8 cellular contexts compared by ENCODE assay signal in the genomic region with DNA sequence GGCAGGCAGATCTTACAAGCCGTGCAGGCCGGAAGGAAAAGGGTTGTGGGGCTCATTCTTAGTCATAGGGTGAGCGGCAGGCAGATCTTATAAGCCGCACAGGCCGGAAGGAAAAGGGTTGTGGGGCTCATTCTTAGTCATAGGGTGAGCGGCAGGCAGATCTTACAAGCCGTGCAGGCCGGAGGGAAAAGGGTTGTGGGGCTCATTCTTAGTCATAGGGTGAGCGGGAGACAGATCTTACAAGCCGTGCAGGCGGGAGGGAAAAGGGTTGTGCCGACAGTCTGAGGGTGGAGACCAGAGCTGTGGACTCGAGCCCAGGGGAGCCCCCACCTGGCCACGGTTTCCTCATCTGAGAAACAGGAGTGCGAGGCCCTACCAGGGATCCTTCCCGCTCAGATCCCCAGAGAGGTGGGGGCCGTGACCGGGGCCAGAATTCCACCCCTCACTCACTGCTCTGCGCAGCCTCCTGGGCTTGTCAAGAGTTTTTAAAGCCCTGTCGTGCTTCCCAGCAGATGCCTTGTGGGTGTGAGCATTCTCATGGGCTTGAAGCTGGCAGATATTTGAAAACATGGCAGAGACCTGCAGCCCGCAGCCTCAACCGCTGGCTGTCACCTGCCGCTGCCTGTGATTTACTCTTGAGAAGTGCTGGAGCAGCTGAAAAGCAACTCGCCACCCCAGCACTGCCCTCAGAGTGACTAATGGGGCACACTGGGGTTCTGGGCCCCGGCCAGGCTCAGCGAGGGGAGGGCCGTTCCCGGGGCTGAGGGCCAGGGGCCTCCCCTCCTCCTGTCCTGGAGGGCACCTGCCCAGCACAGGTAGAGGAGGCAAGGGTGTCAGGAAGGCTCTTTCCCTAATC. TPM values are rescaled to one million over a fixed set of nuclear protein-coding genes. Genes with fewer than 3 reads are reported as not detected.
A peak's percentile ranks its signal among the peaks of the same experiment; 100 is the strongest.
DNase-seq lines count a peak whose midpoint lies in the region; ATAC-seq, FAIRE-seq and TF ChIP-seq lines count a peak whose summit lies in the region.

No MANE protein-coding gene starts in this region.

- peak; percentile 94 for FAIRE-seq in keratinocyte (lab: Jason Lieb, UNC)

- no peaks in the 10 kb centered on the region for H3K36me3 Mint-ChIP-seq in activated naive CD4-positive, alpha-beta T cell treated with anti-CD3 and anti-CD28 coated beads, Interleukin-2, amount 50 U/mL, for 24 hours

- no peak overlapping the region for H3K9ac ChIP-seq in SU-DHL-6 (ENCODE audit: low read length)
- peak overlapping the region; percentile 22 for H3K9ac ChIP-seq in keratinocyte (ENCODE audit: control insufficient read depth, extremely low read depth, insufficient read depth, low read length)

- no peaks in the 10 kb centered on the region for H3K27me3 Mint-ChIP-seq in activated naive CD4-positive, alpha-beta T cell treated with anti-CD3 and anti-CD28 coated beads, Interleukin-2, amount 50 U/mL, for 24 hours

- H3K9me2 ChIP-seq in SU-DHL-6 (replicated peaks; ENCODE audit: insufficient read depth, low read length) = no peaks in the 10 kb centered on the region

- H3K4me1 ChIP-seq in keratinocyte (ENCODE audit: control insufficient read depth, extremely low read depth, insufficient read depth, low read length) = peaks cover 41% of the 10 kb centered on the region

- dilution Hi-C loops in keratinocyte (cut with MboI; ENCODE audit: extremely low pct_ligation_motif_present, low sequenced_read_pairs) = no loop called here

- H3K36me3 ChIP-seq in SU-DHL-6 (ENCODE audit: low read length) (no peaks in the 10 kb centered on the region), keratinocyte (ENCODE audit: control insufficient read depth in 2 of 2, extremely low read depth in 1 of 2, insufficient read depth in 2 of 2, low read length in 2 of 2) (no peaks in the 10 kb centered on the region)

- H3K27me3 ChIP-seq in SU-DHL-6 (ENCODE audit: low read length) = no peaks in the 10 kb centered on the region
- H3K27me3 ChIP-seq in keratinocyte (ENCODE audit: control insufficient read depth, extremely low read depth, insufficient read depth, low read length) = peaks cover 3% of the 10 kb centered on the region

- peak overlapping the region; percentile 9 for H2AFZ ChIP-seq in SU-DHL-6 (ENCODE audit: low read depth, low read length, severe bottlenecking)
- H2AFZ ChIP-seq in keratinocyte (ENCODE audit: control insufficient read depth, low read length) = no peak overlapping the region

- H3F3A ChIP-seq in SU-DHL-6 (ENCODE audit: insufficient read depth) = no peaks in the 10 kb centered on the region

- TF ChIP-seq CTCF in SU-DHL-6 (IDR thresholded peaks at IDR 0.05; ENCODE audit: insufficient read depth, low read length, poor library complexity, severe bottlenecking) = no peak
- peak in 1 of 3 experiments; percentile 47 for TF ChIP-seq CTCF in keratinocyte (optimal IDR thresholded peaks at IDR 0.05 in 1 of 3, IDR thresholded peaks at IDR 0.05 in 1 of 3, conservative IDR thresholded peaks at IDR 0.05 in 1 of 3; ENCODE audit: extremely low read depth in 1 of 3, insufficient read depth in 2 of 3, low read length in 3 of 3)
- no peak for TF ChIP-seq CTCF in omental fat pad (IDR thresholded peaks at IDR 0.05)

- no peaks in the 10 kb centered on the region for H4K20me1 ChIP-seq in SU-DHL-6 (ENCODE audit: low read depth, low read length)
- H4K20me1 ChIP-seq in keratinocyte (ENCODE audit: control insufficient read depth, extremely low read depth, insufficient read depth, low read length) = no peaks in the 10 kb centered on the region

- no peaks in the 10 kb centered on the region for H3K9me3 Mint-ChIP-seq in activated naive CD4-positive, alpha-beta T cell treated with anti-CD3 and anti-CD28 coated beads, Interleukin-2, amount 50 U/mL, for 24 hours

- H3K27ac ChIP-seq in SU-DHL-6 (ENCODE audit: low read depth, low read length) = no peak overlapping the region
- peak overlapping the region; percentile 56 for H3K27ac ChIP-seq in keratinocyte (ENCODE audit: control insufficient read depth, insufficient read depth, low read length)

- H3K4me1 Mint-ChIP-seq in activated naive CD4-positive, alpha-beta T cell treated with anti-CD3 and anti-CD28 coated beads, Interleukin-2, amount 50 U/mL, for 24 hours = peaks cover 40% of the 10 kb centered on the region

- no peaks in the 10 kb centered on the region for H3K79me2 ChIP-seq in SU-DHL-6 (ENCODE audit: insufficient read depth, low read length)
- no peaks in the 10 kb centered on the region for H3K79me2 ChIP-seq in keratinocyte (ENCODE audit: control insufficient read depth, insufficient read depth, low read length)

- no peaks in the 10 kb centered on the region for H3K9me1 ChIP-seq in keratinocyte (ENCODE audit: control insufficient read depth, extremely low read depth, insufficient read depth, low read length)

- H3K27ac Mint-ChIP-seq in activated naive CD4-positive, alpha-beta T cell treated with anti-CD3 and anti-CD28 coated beads, Interleukin-2, amount 50 U/mL, for 24 hours = peak overlapping the region; percentile 94

- H3K4me2 ChIP-seq in SU-DHL-6 (ENCODE audit: low read depth, low read length, poor library complexity, severe bottlenecking) = no peak overlapping the region
- H3K4me2 ChIP-seq in keratinocyte (ENCODE audit: control insufficient read depth, extremely low read depth, insufficient read depth, low read depth, low read length) = peak overlapping the region; percentile 82

- H3K4me3 ChIP-seq in SU-DHL-6 (ENCODE audit: insufficient read depth, low read length, poor library complexity, severe bottlenecking) (no peak overlapping the region), keratinocyte (ENCODE audit: control insufficient read depth in 2 of 3, extremely low read depth in 1 of 3, insufficient read depth in 2 of 3, low read depth in 1 of 3, low read length in 3 of 3) (peak overlapping the region in 1 of 3 experiments; percentile 27)

- H3K9me3 ChIP-seq in SU-DHL-6 (ENCODE audit: insufficient read depth, low read length) = no peaks in the 10 kb centered on the region
- no peaks in the 10 kb centered on the region for H3K9me3 ChIP-seq in keratinocyte (ENCODE audit: control insufficient read depth, low read depth, low read length)

- H3K4me3 Mint-ChIP-seq in activated naive CD4-positive, alpha-beta T cell treated with anti-CD3 and anti-CD28 coated beads, Interleukin-2, amount 50 U/mL, for 24 hours = peak overlapping the region; percentile 90

- ATAC-seq in GM18909 (IDR thresholded peaks at IDR 0.05; ENCODE audit: poor library complexity, unreplicated experiment) (peak; percentile 82), HG03175 (IDR thresholded peaks at IDR 0.05; ENCODE audit: unreplicated experiment) (peak; percentile 76), omental fat pad (ENCODE audit: low FRiP score) (no peak)

- DNase-seq in keratinocyte (ENCODE audit: low read depth, low spot score) (peak; percentile 86), NCI-H2029 (lab: John Stamatoyannopoulos, UW) (no peak), omental fat pad (ENCODE audit: low spot score) (no peak)
- DNase-seq in stimulated activated CD8-positive, alpha-beta memory T cell treated with anti-CD3 and anti-CD28 coated beads, Interleukin-12 subunit alpha, Interleukin-12 subunit beta, amount 100 ng/mL, for 4 hours (ENCODE audit: low read depth) = peak; percentile 63

RNA-seq across cellular contexts. Expression of gene NTSR1, which starts 31.9 kb away (rescaled TPM):
- 0.24 to 1.4 TPM (median 0.55 TPM) in 3 replicates for polyA plus RNA-seq in keratinocyte
- 0.27 TPM for polyA plus RNA-seq in keratinocyte (2011; ENCODE audit: low read depth)
- polyA plus RNA-seq in keratinocyte (2011; cell fraction: cytosol; rRNA removed) = 0.17 and 0.56 TPM in 2 replicates
- 0.90 and 1.4 TPM in 2 replicates for polyA plus RNA-seq in keratinocyte (2011; cell fraction: nucleus; rRNA removed)
- 0.72 and 2.1 TPM in 2 replicates for polyA plus RNA-seq in keratinocyte (2012; ENCODE audit: low replicate concordance)
- polyA minus RNA-seq in keratinocyte = 0.40 to 2.7 TPM (median 0.83 TPM) in 3 replicates
- not detected for polyA minus RNA-seq in keratinocyte (2011; cell fraction: cytosol; rRNA and poly(A)+ RNA removed)
- polyA minus RNA-seq in keratinocyte (2011; cell fraction: nucleus; rRNA and poly(A)+ RNA removed) = 1.1 and 1.3 TPM in 2 replicates
- total RNA-seq in omental fat pad = under 1 TPM in 2 of 4 donors, not detected in 2; 0.24 to 0.25 TPM

RNA-seq across cellular contexts. Expression of gene MRGBP, which starts 55.8 kb away (rescaled TPM):
- polyA plus RNA-seq in keratinocyte = 12.3 to 15.6 TPM (median 15.0 TPM) in 3 replicates
- 5.1 TPM for polyA plus RNA-seq in keratinocyte (2011; ENCODE audit: low read depth)
- 10.0 and 15.3 TPM in 2 replicates for polyA plus RNA-seq in keratinocyte (2011; cell fraction: cytosol; rRNA removed)
- 12.3 and 13.1 TPM in 2 replicates for polyA plus RNA-seq in keratinocyte (2011; cell fraction: nucleus; rRNA removed)
- polyA plus RNA-seq in keratinocyte (2012; ENCODE audit: low replicate concordance) = 9.0 and 16.4 TPM in 2 replicates
- polyA minus RNA-seq in keratinocyte = 8.1 to 12.9 TPM (median 8.4 TPM) in 3 replicates
- polyA minus RNA-seq in keratinocyte (2011; cell fraction: cytosol; rRNA and poly(A)+ RNA removed) = 12.9 TPM
- polyA minus RNA-seq in keratinocyte (2011; cell fraction: nucleus; rRNA and poly(A)+ RNA removed) = 3.9 TPM in 2 replicates
- 10 to 100 TPM in 2 of 4 donors, 1 to 10 TPM in 2; 8.0 to 10.4 (median 9.1) TPM for total RNA-seq in omental fat pad

Comparison
In these comparisons a context has a peak if more than half of its experiments do, and no peak if none do; other contexts are left out.
1. DNase-seq: peak in keratinocyte (single experiment) and stimulated activated CD8-positive, alpha-beta memory T cell treated with anti-CD3 and anti-CD28 coated beads, Interleukin-12 subunit alpha, Interleukin-12 subunit beta, amount 100 ng/mL, for 4 hours (single experiment); none in NCI-H2029 (single experiment) and omental fat pad (single experiment).